Comparison of ENCODE assay signal across 31 cellular contexts in genomic region chr4:143224255-143224654, GRCh38. TPM values are rescaled to one million over a fixed set of nuclear protein-coding genes. Genes with fewer than 3 reads are reported as not detected.
DNase-seq lines count a peak whose midpoint lies in the region; ATAC-seq, FAIRE-seq and TF ChIP-seq lines count a peak whose summit lies in the region.
"Had no signal": no experiment of that assay in that cellular context is flagged by ENCODE, and none has a peak within 500 bp of the region (broad histone marks: within the 10 kb centered on the region; RNA-seq: fewer than 3 reads in every experiment).

No MANE protein-coding gene starts in this region.

- 48% methylated on average over 1 of the region's 1 CpG for WGBS in HepG2 (ENCODE audit: low lambda C conversion rate)

- H3K9me3 ChIP-seq in Caco-2 (no peaks in the 10 kb centered on the region), HepG2 (ENCODE audit: low read length) (no peaks in the 10 kb centered on the region)
- H3K9me3 ChIP-seq: Peyer's patch, suprapubic skin, upper lobe of left lung had no signal

- no peak overlapping the region for H3K4me3 ChIP-seq in Caco-2 (ENCODE audit: low read depth, low read length)
- H3K4me3 ChIP-seq in fibroblast of villous mesenchyme (ENCODE audit: low read depth, low read length): no peak overlapping the region
- H3K4me3 ChIP-seq in HepG2 (replicated peaks in 1 of 3; ENCODE audit: insufficient read depth in 1 of 3, low read depth in 2 of 3, low read length in 3 of 3): peak overlapping the region in 2 of 3 experiments; percentile 19 to 23; a peak in 1 of 6 replicates
- H3K4me3 ChIP-seq: Peyer's patch, suprapubic skin, upper lobe of left lung had no signal

- no peaks in the 10 kb centered on the region for H3K9me3 Mint-ChIP-seq in Caco-2 (ENCODE audit: unreplicated experiment)
- H3K9me3 Mint-ChIP-seq: activated CD4-positive, alpha-beta memory T cell treated with anti-CD3 and anti-CD28 coated beads, Interleukin-2, amount 10 ng/mL, durations not matched to agents 7 days and 5 days; dendritic cell treated with granulocyte-macrophage colony-stimulating factor and Interleukin-4, amounts not matched to agents 40 ng/mL and 50 ng/mL, for 4 days; immature natural killer cell; naive B cell had no signal

- no peak for TF ChIP-seq RAD21 in HepG2 (CRISPR knock-in tag; IDR thresholded peaks at IDR 0.05)

- ATAC-seq in HepG2 (no peak), sciatic nerve (peak; percentile 94), GM19328 (IDR thresholded peaks at IDR 0.05; ENCODE audit: unreplicated experiment) (no peak), HG03095 (IDR thresholded peaks at IDR 0.05; ENCODE audit: unreplicated experiment) (no peak)
- ATAC-seq: esophagus mucosa had no signal

- H3K36me3 ChIP-seq in Caco-2 (ENCODE audit: control insufficient read depth, insufficient read depth, low read length) (no peaks in the 10 kb centered on the region), HepG2 (replicated peaks in 1 of 2; ENCODE audit: control insufficient read depth in 1 of 2, insufficient read depth in 2 of 2, low read length in 2 of 2) (no peaks in the 10 kb centered on the region)
- H3K36me3 ChIP-seq: suprapubic skin had no signal

- POLR2A ChIA-PET in Caco-2 (lab: Charles Lee) (interaction anchor here (0.7 to 0.9 kb wide), 2 partner anchors 112 to 289 kb away, joined by 4 to 5 read pairs; partner anchors contain the start of gene GAB1), HepG2 (lab: Yijun Ruan, JAX) (interaction anchor here (1.1 to 2.6 kb wide), 4 partner anchors 17 to 165 kb away, joined by 4 to 14 read pairs (median 8); partner anchors contain the start of genes GAB1 and USP38)

- H3K36me3 Mint-ChIP-seq in Caco-2 (ENCODE audit: insufficient read depth, unreplicated experiment): peaks cover 21% of the 10 kb centered on the region

- peak overlapping the region; percentile 68 for H3K27ac ChIP-seq in HepG2 (ENCODE audit: extremely low read length, insufficient read depth, low read length)
- H3K27ac ChIP-seq: Peyer's patch, suprapubic skin, upper lobe of left lung had no signal

- in situ Hi-C loops in HepG2 (cut with HindIII; ENCODE audit: extremely low pct_ligation_motif_present, low pct_unique_long_range_greater_than_20kb): no loop called here

- intact Hi-C loops in Caco-2 (cut with micrococcal nuclease; ENCODE audit: unreplicated experiment) (no loop called here), HepG2 (cut with micrococcal nuclease; ENCODE audit: unreplicated experiment) (loop anchor here (2.0 to 10.0 kb wide), 2 partner anchors 17 to 291 kb away; partner anchors contain the start of gene SMARCA5), sciatic nerve (cut with DNase I) (no loop called here)

- H3K4me1 Mint-ChIP-seq in Caco-2 (ENCODE audit: low read depth, unreplicated experiment): peaks cover 20% of the 10 kb centered on the region
- H3K4me1 Mint-ChIP-seq: activated CD4-positive, alpha-beta memory T cell treated with anti-CD3 and anti-CD28 coated beads, Interleukin-2, amount 10 ng/mL, durations not matched to agents 7 days and 5 days; naive B cell had no signal

- no peaks in the 10 kb centered on the region for H3K27me3 Mint-ChIP-seq in Caco-2 (ENCODE audit: insufficient read depth, unreplicated experiment)
- H3K27me3 Mint-ChIP-seq: activated CD4-positive, alpha-beta memory T cell treated with anti-CD3 and anti-CD28 coated beads, Interleukin-2, amount 10 ng/mL, durations not matched to agents 7 days and 5 days; dendritic cell treated with granulocyte-macrophage colony-stimulating factor and Interleukin-4, amounts not matched to agents 40 ng/mL and 50 ng/mL, for 4 days; naive B cell; progenitor cell of endocrine pancreas had no signal

- H3K9ac ChIP-seq in HepG2 (ENCODE audit: insufficient read depth, low read depth, low read length): peak overlapping the region; percentile 17; the same call in 1 of the 2 replicates

- no peaks in the 10 kb centered on the region for H3K79me2 ChIP-seq in HepG2 (ENCODE audit: insufficient read depth, low read length)

- H3K4me1 ChIP-seq in Caco-2 (peaks cover 49% of the 10 kb centered on the region), HepG2 (ENCODE audit: insufficient read depth, low read length) (peaks cover 31% of the 10 kb centered on the region)
- H3K4me1 ChIP-seq: Peyer's patch, suprapubic skin had no signal

- peak overlapping the region; percentile 62 for H3K4me3 Mint-ChIP-seq in Caco-2 (ENCODE audit: unreplicated experiment)
- H3K4me3 Mint-ChIP-seq: activated CD4-positive, alpha-beta memory T cell treated with anti-CD3 and anti-CD28 coated beads, Interleukin-2, amount 10 ng/mL, durations not matched to agents 7 days and 5 days; dendritic cell treated with granulocyte-macrophage colony-stimulating factor and Interleukin-4, amounts not matched to agents 40 ng/mL and 50 ng/mL, for 4 days; immature natural killer cell; naive B cell had no signal

- FAIRE-seq in HepG2 (lab: Jason Lieb, UNC): no peak
- FAIRE-seq: GM19239 had no signal

- H3K27me3 ChIP-seq in Caco-2 (replicated peaks; ENCODE audit: control insufficient read depth, insufficient read depth, low read length) (no peaks in the 10 kb centered on the region), HepG2 (ENCODE audit: control insufficient read depth in 1 of 2, insufficient read depth in 2 of 2, low read length in 2 of 2) (no peaks in the 10 kb centered on the region)
- H3K27me3 ChIP-seq: Peyer's patch, suprapubic skin, upper lobe of left lung had no signal

- H4K20me1 ChIP-seq in HepG2 (ENCODE audit: insufficient read depth, low read length): no peaks in the 10 kb centered on the region

- CTCF ChIA-PET in Caco-2 (lab: Charles Lee) (no interaction called here), HepG2 (lab: Yijun Ruan, JAX; ENCODE audit: low intra/inter-chr PET ratio, low total read pairs) (no interaction called here)

- TF ChIP-seq CTCF in Caco-2 (IDR thresholded peaks at IDR 0.05; ENCODE audit: insufficient read depth in 1 of 2, low read depth in 1 of 2, low read length in 1 of 2, severe bottlenecking in 1 of 2, unreplicated experiment in 1 of 2): no peak
- no peak for TF ChIP-seq CTCF in fibroblast of villous mesenchyme (IDR thresholded peaks at IDR 0.05; ENCODE audit: insufficient read depth, low read depth, low read length)
- TF ChIP-seq CTCF in HepG2 (CRISPR knock-in tag; IDR thresholded peaks at IDR 0.05): no peak

- BruUV-seq in Caco-2 (replicated peaks; lab: Mats Ljungman, UMichigan) (no TSS peak), HepG2 (replicated peaks; lab: Mats Ljungman, UMichigan) (no TSS peak)

- peak in 1 of 2 experiments; percentile 2 for DNase-seq in Caco-2
- peak; percentile 34 for DNase-seq in fibroblast of villous mesenchyme (ENCODE audit: low read depth)
- DNase-seq in HepG2 (ENCODE audit: low spot score): no peak
- DNase-seq in sciatic nerve (ENCODE audit: low spot score): no peak
- no peak for DNase-seq in KG1 (lab: John Stamatoyannopoulos, UW)
- DNase-seq in NCI-H2196 (lab: John Stamatoyannopoulos, UW; ENCODE audit: unreplicated experiment): no peak
- DNase-seq: activated CD4-positive, alpha-beta memory T cell treated with anti-CD3 and anti-CD28 coated beads, Interleukin-2, amount 10 ng/mL, durations not matched to agents 7 days and 5 days; activated CD4-positive, alpha-beta T cell treated with anti-CD3 and anti-CD28 coated beads for 1 hour; activated CD8-positive, alpha-beta memory T cell treated with anti-CD3 and anti-CD28 coated beads, Interleukin-2, amount 50 U/mL, for 4 hours; activated naive CD4-positive, alpha-beta T cell; Calu3; central memory CD4-positive, alpha-beta T cell; DMS79 treated with DMSO at 0.1 percent for 48 hours; GF-D8; H7; immature natural killer cell; naive B cell; NCI-H1436 treated with DMSO at 0.1 percent for 48 hours; NCI-H748 treated with DMSO at 0.1 percent for 48 hours; Peyer's patch; SIG-M5; small intestine; stimulated activated naive CD4-positive, alpha-beta T cell; upper lobe of left lung had no signal

- peak overlapping the region; percentile 57; the same call in 1 of the 2 replicates for H3K4me2 ChIP-seq in HepG2 (ENCODE audit: low read depth, low read length)

- TF ChIP-seq EP300 in HepG2 (IDR thresholded peaks at IDR 0.05; ENCODE audit: low read depth in 2 of 2, low read length in 2 of 2) (no peak), HepG2 (CRISPR knock-in tag; IDR thresholded peaks at IDR 0.05; ENCODE audit: borderline replicate concordance) (no peak)

- peak overlapping the region; percentile 94 for H3K27ac Mint-ChIP-seq in Caco-2 (ENCODE audit: unreplicated experiment)
- H3K27ac Mint-ChIP-seq: activated CD4-positive, alpha-beta memory T cell treated with anti-CD3 and anti-CD28 coated beads, Interleukin-2, amount 10 ng/mL, durations not matched to agents 7 days and 5 days; dendritic cell treated with granulocyte-macrophage colony-stimulating factor and Interleukin-4, amounts not matched to agents 40 ng/mL and 50 ng/mL, for 4 days; immature natural killer cell; naive B cell; progenitor cell of endocrine pancreas had no signal

- no peak for TF ChIP-seq POLR2A in HepG2 (IDR thresholded peaks at IDR 0.05; ENCODE audit: insufficient read depth in 1 of 2, low read depth in 2 of 2, low read length in 2 of 2)

- H2AFZ ChIP-seq in HepG2 (ENCODE audit: low read length): no peak overlapping the region

RNA-seq across cellular contexts. Expression of gene USP38, which starts 39.5 kb away (rescaled TPM):
- 19.8 and 22.7 TPM in 2 replicates for total RNA-seq in Caco-2 (2022)
- 27.4 and 29.4 TPM in 2 replicates for total RNA-seq in fibroblast of villous mesenchyme
- total RNA-seq in HepG2 (2016; rRNA removed; fragmentation: Illumina TruSeq; extraction: Trizol): 11.8 and 15.5 TPM in 2 replicates
- 1.1 and 1.3 TPM in 2 replicates for total RNA-seq in HepG2 (2016; cell fraction: cytosol; rRNA removed; fragmentation: Illumina TruSeq; extraction: Trizol; ENCODE audit: low read depth)
- 11.6 and 14.2 TPM in 2 replicates for total RNA-seq in HepG2 (2016; cell fraction: insoluble cytoplasmic fraction; rRNA removed; fragmentation: Illumina TruSeq; extraction: Trizol)
- 7.4 and 7.8 TPM in 2 replicates for total RNA-seq in HepG2 (2016; cell fraction: membrane; rRNA removed; fragmentation: Illumina TruSeq; extraction: Trizol)
- total RNA-seq in HepG2 (2016; cell fraction: nucleus; rRNA removed; fragmentation: Illumina TruSeq; extraction: Trizol): 14.3 and 15.3 TPM in 2 replicates
- polyA plus RNA-seq in HepG2 (2011; rRNA removed): 4.5 and 4.8 TPM in 2 replicates
- 2.9 and 4.1 TPM in 2 replicates for polyA plus RNA-seq in HepG2 (2011; cell fraction: cytosol; rRNA removed)
- 4.3 and 4.4 TPM in 2 replicates for polyA plus RNA-seq in HepG2 (2011; cell fraction: nucleus; rRNA removed)
- 5.4 and 5.8 TPM in 2 replicates for polyA plus RNA-seq in HepG2 (2012)
- 0.45 and 0.48 TPM in 2 replicates for polyA plus RNA-seq in HepG2 (2016; cell fraction: cytosol; fragmentation: Illumina TruSeq; extraction: Trizol; ENCODE audit: low read depth)
- polyA plus RNA-seq in HepG2 (2016; cell fraction: insoluble cytoplasmic fraction; fragmentation: Illumina TruSeq; extraction: Trizol; ENCODE audit: low read depth): 8.4 and 9.0 TPM in 2 replicates
- 2.1 and 2.5 TPM in 2 replicates for polyA plus RNA-seq in HepG2 (2016; cell fraction: membrane; fragmentation: Illumina TruSeq; extraction: Trizol; ENCODE audit: low read depth)
- polyA plus RNA-seq in HepG2 (2016; cell fraction: nucleus; fragmentation: Illumina TruSeq; extraction: Trizol; ENCODE audit: insufficient read depth, low read depth): 6.0 and 6.8 TPM in 2 replicates
- 25.6 and 31.9 TPM in 2 replicates for polyA minus RNA-seq in HepG2 (2011; rRNA and poly(A)+ RNA removed; ENCODE audit: low replicate concordance)
- polyA minus RNA-seq in HepG2 (2011; cell fraction: cytosol; rRNA and poly(A)+ RNA removed): 9.3 and 11.3 TPM in 2 replicates
- 36.6 and 38.2 TPM in 2 replicates for polyA minus RNA-seq in HepG2 (2011; cell fraction: nucleus; rRNA and poly(A)+ RNA removed)
- 16.2 TPM for total RNA-seq in sciatic nerve

Comparison
In these comparisons a context has a peak if more than half of its experiments do, and no peak if none do; other contexts are left out.
1. H3K4me3 ChIP-seq: peak in HepG2 (2 of 3); none in Caco-2 (single experiment) and fibroblast of villous mesenchyme (single experiment).